ENCODE assay signal across 8 cellular contexts in the genomic region with DNA sequence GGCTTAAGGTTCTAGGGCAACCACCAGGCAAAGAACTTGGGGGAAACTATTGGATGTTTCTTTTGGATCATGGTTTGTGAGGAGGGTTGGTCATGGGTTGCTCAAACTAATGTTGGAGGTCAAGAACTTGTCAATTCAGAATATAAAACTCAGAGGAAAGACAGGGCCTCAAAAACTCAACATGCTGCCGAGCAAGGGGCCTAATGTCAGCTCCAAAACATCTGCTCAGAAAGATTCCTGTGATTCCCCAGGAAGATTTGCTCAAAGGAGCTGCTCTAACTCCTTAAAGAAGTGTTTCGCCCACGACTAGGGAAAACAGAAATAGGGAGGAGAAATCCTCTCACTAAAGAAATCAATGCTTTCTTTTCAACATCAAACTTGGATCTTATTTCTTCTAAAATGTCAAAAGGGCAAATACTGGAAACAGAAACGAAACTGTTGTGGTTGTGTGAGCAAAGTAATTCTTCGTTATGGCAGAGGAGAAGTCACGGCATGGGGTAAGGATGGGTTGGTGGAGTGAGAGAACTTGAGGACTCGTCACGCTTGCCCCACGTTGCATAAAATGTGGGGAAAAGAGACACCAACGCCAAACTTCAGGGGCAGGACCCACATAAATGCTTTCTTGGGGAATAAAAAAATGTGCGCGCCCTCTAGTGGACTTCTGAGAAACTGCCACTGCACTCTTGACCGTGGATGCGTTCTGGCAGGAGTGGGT. TPM values are rescaled to one million over a fixed set of nuclear protein-coding genes. Genes with fewer than 3 reads are reported as not detected.
DNase-seq lines count a peak whose midpoint lies in the region; ATAC-seq, FAIRE-seq and TF ChIP-seq lines count a peak whose summit lies in the region.

No MANE protein-coding gene starts in this region.

- H3K4me2 ChIP-seq in hepatocyte (no peak overlapping the region), skeletal muscle satellite cell (ENCODE audit: low read length) (peak overlapping the region; percentile 86)

- 43% methylated on average over 14 of the region's 14 CpGs for WGBS in hepatocyte (ENCODE audit: low lambda C conversion rate, missing lambda C conversion rate)

- peaks cover 35% of the 10 kb centered on the region for H3K4me1 ChIP-seq in adipocyte (ENCODE audit: control insufficient read depth, insufficient read depth, low read length)
- H3K4me1 ChIP-seq in hepatocyte (ENCODE audit: insufficient read depth): peaks cover 24% of the 10 kb centered on the region
- H3K4me1 ChIP-seq in skeletal muscle satellite cell (ENCODE audit: control insufficient read depth, insufficient read depth, low read length): peaks cover 7% of the 10 kb centered on the region

- TF ChIP-seq CTCF in hepatocyte (IDR thresholded peaks at IDR 0.05; ENCODE audit: poor library complexity): peak; percentile 89

- H3K4me3 ChIP-seq in adipocyte (ENCODE audit: low read length): peak overlapping the region; percentile 45
- no peak overlapping the region for H3K4me3 ChIP-seq in hepatocyte
- peak overlapping the region; percentile 63 for H3K4me3 ChIP-seq in skeletal muscle satellite cell (ENCODE audit: low read length)

- H3K9me3 ChIP-seq in adipocyte (ENCODE audit: control insufficient read depth, low read length) (no peaks in the 10 kb centered on the region), hepatocyte (ENCODE audit: low read depth) (no peaks in the 10 kb centered on the region), skeletal muscle satellite cell (replicated peaks; ENCODE audit: low read length) (no peaks in the 10 kb centered on the region)

- no peaks in the 10 kb centered on the region for H3K9me2 ChIP-seq in hepatocyte (replicated peaks; ENCODE audit: insufficient read depth)

- ATAC-seq in GM21515 (IDR thresholded peaks at IDR 0.05; ENCODE audit: unreplicated experiment) (peak; percentile 50), SK-N-SH treated with all-trans-retinoic acid at 6 μM for 48 hours (peak; percentile 79), HG02970 (IDR thresholded peaks at IDR 0.05; ENCODE audit: low FRiP score, unreplicated experiment) (no peak)

- H3K79me2 ChIP-seq in hepatocyte: no peaks in the 10 kb centered on the region

- H3K9ac ChIP-seq in adipocyte (ENCODE audit: low read length) (peak overlapping the region; percentile 70), skeletal muscle satellite cell (ENCODE audit: low read depth, low read length) (peak overlapping the region; percentile 58)

- H4K20me1 ChIP-seq in hepatocyte (ENCODE audit: insufficient read depth, poor library complexity, severe bottlenecking): no peaks in the 10 kb centered on the region

- no peaks in the 10 kb centered on the region for H3K27me3 ChIP-seq in adipocyte (replicated peaks; ENCODE audit: control insufficient read depth, insufficient read depth, low read length)
- H3K27me3 ChIP-seq in hepatocyte: no peaks in the 10 kb centered on the region
- peaks cover 4% of the 10 kb centered on the region for H3K27me3 ChIP-seq in skeletal muscle satellite cell (ENCODE audit: control insufficient read depth, insufficient read depth, low read length)

- peak; percentile 30 for FAIRE-seq in G401.6 (lab: Jason Lieb, UNC)

- no peaks in the 10 kb centered on the region for H3K36me3 ChIP-seq in adipocyte (ENCODE audit: control insufficient read depth, insufficient read depth, low read length, severe bottlenecking)
- H3K36me3 ChIP-seq in hepatocyte (replicated peaks; ENCODE audit: insufficient read depth, low read depth): no peaks in the 10 kb centered on the region
- no peaks in the 10 kb centered on the region for H3K36me3 ChIP-seq in skeletal muscle satellite cell (ENCODE audit: insufficient read depth, low read length)

- H2AFZ ChIP-seq in hepatocyte: peak overlapping the region; percentile 8

- no peak overlapping the region for H3K27ac ChIP-seq in hepatocyte

- DNase-seq in HuH-7.5 (ENCODE audit: low spot score) (peak; percentile 11), adipocyte (ENCODE audit: low read depth) (peak; percentile 77), hepatocyte (ENCODE audit: low spot score) (peak; percentile 60)

TF ChIP-seq in SK-N-SH treated with all-trans-retinoic acid at 6 μM for 48 hours, 23 proteins besides CTCF, POLR2A, EP300 and RAD21:
- TF ChIP-seq ZC3H10 (CRISPR knock-in tag; IDR thresholded peaks at IDR 0.05) (no peak), ESRRG (CRISPR knock-in tag; IDR thresholded peaks at IDR 0.05) (no peak), ZNF8 (CRISPR knock-in tag; IDR thresholded peaks at IDR 0.05) (no peak), GLIS3 (CRISPR knock-in tag; IDR thresholded peaks at IDR 0.05) (no peak), ZNF70 (CRISPR knock-in tag; IDR thresholded peaks at IDR 0.05) (no peak), BACH2 (CRISPR knock-in tag; IDR thresholded peaks at IDR 0.05; ENCODE audit: borderline replicate concordance) (no peak), ZNF565 (CRISPR knock-in tag; conservative IDR thresholded peaks at IDR 0.05; ENCODE audit: low read depth) (no peak), TCF4 (CRISPR knock-in tag; IDR thresholded peaks at IDR 0.05; ENCODE audit: borderline replicate concordance) (no peak), TOX (CRISPR knock-in tag; IDR thresholded peaks at IDR 0.05; ENCODE audit: borderline replicate concordance) (no peak)
- TF ChIP-seq, protein P1, sequence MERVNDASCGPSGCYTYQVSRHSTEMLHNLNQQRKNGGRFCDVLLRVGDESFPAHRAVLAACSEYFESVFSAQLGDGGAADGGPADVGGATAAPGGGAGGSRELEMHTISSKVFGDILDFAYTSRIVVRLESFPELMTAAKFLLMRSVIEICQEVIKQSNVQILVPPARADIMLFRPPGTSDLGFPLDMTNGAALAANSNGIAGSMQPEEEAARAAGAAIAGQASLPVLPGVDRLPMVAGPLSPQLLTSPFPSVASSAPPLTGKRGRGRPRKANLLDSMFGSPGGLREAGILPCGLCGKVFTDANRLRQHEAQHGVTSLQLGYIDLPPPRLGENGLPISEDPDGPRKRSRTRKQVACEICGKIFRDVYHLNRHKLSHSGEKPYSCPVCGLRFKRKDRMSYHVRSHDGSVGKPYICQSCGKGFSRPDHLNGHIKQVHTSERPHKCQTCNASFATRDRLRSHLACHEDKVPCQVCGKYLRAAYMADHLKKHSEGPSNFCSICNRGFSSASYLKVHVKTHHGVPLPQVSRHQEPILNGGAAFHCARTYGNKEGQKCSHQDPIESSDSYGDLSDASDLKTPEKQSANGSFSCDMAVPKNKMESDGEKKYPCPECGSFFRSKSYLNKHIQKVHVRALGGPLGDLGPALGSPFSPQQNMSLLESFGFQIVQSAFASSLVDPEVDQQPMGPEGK (CRISPR knock-in tag; IDR thresholded peaks at IDR 0.05; ENCODE audit: borderline replicate concordance): no peak
- TF ChIP-seq, protein P2, sequence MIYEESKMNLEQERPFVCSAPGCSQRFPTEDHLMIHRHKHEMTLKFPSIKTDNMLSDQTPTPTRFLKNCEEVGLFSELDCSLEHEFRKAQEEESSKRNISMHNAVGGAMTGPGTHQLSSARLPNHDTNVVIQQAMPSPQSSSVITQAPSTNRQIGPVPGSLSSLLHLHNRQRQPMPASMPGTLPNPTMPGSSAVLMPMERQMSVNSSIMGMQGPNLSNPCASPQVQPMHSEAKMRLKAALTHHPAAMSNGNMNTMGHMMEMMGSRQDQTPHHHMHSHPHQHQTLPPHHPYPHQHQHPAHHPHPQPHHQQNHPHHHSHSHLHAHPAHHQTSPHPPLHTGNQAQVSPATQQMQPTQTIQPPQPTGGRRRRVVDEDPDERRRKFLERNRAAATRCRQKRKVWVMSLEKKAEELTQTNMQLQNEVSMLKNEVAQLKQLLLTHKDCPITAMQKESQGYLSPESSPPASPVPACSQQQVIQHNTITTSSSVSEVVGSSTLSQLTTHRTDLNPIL (CRISPR knock-in tag; IDR thresholded peaks at IDR 0.05; ENCODE audit: low read depth): no peak
- TF ChIP-seq, protein P3, sequence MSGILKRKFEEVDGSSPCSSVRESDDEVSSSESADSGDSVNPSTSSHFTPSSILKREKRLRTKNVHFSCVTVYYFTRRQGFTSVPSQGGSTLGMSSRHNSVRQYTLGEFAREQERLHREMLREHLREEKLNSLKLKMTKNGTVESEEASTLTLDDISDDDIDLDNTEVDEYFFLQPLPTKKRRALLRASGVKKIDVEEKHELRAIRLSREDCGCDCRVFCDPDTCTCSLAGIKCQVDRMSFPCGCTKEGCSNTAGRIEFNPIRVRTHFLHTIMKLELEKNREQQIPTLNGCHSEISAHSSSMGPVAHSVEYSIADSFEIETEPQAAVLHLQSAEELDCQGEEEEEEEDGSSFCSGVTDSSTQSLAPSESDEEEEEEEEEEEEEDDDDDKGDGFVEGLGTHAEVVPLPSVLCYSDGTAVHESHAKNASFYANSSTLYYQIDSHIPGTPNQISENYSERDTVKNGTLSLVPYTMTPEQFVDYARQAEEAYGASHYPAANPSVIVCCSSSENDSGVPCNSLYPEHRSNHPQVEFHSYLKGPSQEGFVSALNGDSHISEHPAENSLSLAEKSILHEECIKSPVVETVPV (CRISPR knock-in tag; IDR thresholded peaks at IDR 0.05): no peak
- TF ChIP-seq, protein P4, sequence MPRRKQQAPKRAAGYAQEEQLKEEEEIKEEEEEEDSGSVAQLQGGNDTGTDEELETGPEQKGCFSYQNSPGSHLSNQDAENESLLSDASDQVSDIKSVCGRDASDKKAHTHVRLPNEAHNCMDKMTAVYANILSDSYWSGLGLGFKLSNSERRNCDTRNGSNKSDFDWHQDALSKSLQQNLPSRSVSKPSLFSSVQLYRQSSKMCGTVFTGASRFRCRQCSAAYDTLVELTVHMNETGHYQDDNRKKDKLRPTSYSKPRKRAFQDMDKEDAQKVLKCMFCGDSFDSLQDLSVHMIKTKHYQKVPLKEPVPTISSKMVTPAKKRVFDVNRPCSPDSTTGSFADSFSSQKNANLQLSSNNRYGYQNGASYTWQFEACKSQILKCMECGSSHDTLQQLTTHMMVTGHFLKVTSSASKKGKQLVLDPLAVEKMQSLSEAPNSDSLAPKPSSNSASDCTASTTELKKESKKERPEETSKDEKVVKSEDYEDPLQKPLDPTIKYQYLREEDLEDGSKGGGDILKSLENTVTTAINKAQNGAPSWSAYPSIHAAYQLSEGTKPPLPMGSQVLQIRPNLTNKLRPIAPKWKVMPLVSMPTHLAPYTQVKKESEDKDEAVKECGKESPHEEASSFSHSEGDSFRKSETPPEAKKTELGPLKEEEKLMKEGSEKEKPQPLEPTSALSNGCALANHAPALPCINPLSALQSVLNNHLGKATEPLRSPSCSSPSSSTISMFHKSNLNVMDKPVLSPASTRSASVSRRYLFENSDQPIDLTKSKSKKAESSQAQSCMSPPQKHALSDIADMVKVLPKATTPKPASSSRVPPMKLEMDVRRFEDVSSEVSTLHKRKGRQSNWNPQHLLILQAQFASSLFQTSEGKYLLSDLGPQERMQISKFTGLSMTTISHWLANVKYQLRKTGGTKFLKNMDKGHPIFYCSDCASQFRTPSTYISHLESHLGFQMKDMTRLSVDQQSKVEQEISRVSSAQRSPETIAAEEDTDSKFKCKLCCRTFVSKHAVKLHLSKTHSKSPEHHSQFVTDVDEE (CRISPR knock-in tag; IDR thresholded peaks at IDR 0.05): no peak

RNA-seq across cellular contexts. Expression of a gene that starts 3.8 kb away (rescaled TPM):
- 9.7 and 10.0 TPM in 2 replicates for total RNA-seq in hepatocyte
- polyA plus RNA-seq in hepatocyte: 8.2 and 12.0 TPM in 2 replicates
- not detected in 2 replicates for total RNA-seq in skeletal muscle satellite cell (2012; rRNA removed)

Comparison
In these comparisons a context has a peak if more than half of its experiments do, and no peak if none do; other contexts are left out.
1. DNase-seq: peak in every context shown above with its lines; median percentile 77 in adipocyte; 60 in hepatocyte; 11 in HuH-7.5.